ENCODE assay signal across 12 cellular contexts in genomic region chr2:10495311-10495987, GRCh38. TPM values are rescaled to one million over a fixed set of nuclear protein-coding genes. Genes with fewer than 3 reads are reported as not detected.
DNase-seq lines count a peak whose midpoint lies in the region; ATAC-seq lines count a peak whose summit lies in the region.
"Had no signal": no experiment of that assay in that cellular context is flagged by ENCODE, and none has a peak within 500 bp of the region (broad histone marks: within the 10 kb centered on the region; RNA-seq: fewer than 3 reads in every experiment).

No MANE protein-coding gene starts in this region.

- peak; percentile 57 for DNase-seq in activated effector memory CD4-positive, alpha-beta T cell treated with anti-CD3 and anti-CD28 coated beads, Interleukin-2, amount 50 U/mL, for 16 hours
- no peak for DNase-seq in activated effector memory CD4-positive, alpha-beta T cell treated with Interleukin-2 at 50 U/mL for 16 hours
- peak; percentile 35 for DNase-seq in HT-29 (ENCODE audit: low spot score)
- no peak for DNase-seq in effector memory CD8-positive, alpha-beta T cell
- DNase-seq in ureter (ENCODE audit: low spot score) = peak; percentile 27
- no peak for DNase-seq in hepatic stellate cell (ENCODE audit: low spot score)
- no peak for DNase-seq in NCI-H187 (lab: John Stamatoyannopoulos, UW)
- DNase-seq: Calu3, foreskin keratinocyte, mucosa of descending colon, NCI-H2107 had no signal

- peaks cover 12% of the 10 kb centered on the region for H3K36me3 Mint-ChIP-seq in effector memory CD8-positive, alpha-beta T cell (ENCODE audit: insufficient read depth)

- H3K4me3 Mint-ChIP-seq in effector memory CD8-positive, alpha-beta T cell = peak overlapping the region in 1 of 2 donors; percentile 2

- H3K4me1 Mint-ChIP-seq in effector memory CD8-positive, alpha-beta T cell (ENCODE audit: low read depth in 2 of 2) = peaks cover 15 to 28% of the 10 kb centered on the region in 2 donors

- H3K27me3 Mint-ChIP-seq in effector memory CD8-positive, alpha-beta T cell = peaks cover 8 to 24% of the 10 kb centered on the region in 2 donors

- H3K27ac Mint-ChIP-seq in effector memory CD8-positive, alpha-beta T cell = peak overlapping the region; percentile 69 to 81

- ATAC-seq in effector memory CD8-positive, alpha-beta T cell (replicated peaks) = no peak
- no peak for ATAC-seq in GM21825 (IDR thresholded peaks at IDR 0.05; ENCODE audit: unreplicated experiment)
- ATAC-seq: foreskin keratinocyte, mucosa of descending colon had no signal

- no peaks in the 10 kb centered on the region for H3K9me3 Mint-ChIP-seq in effector memory CD8-positive, alpha-beta T cell

RNA-seq across cellular contexts. Expression of gene ODC1, which starts 47.3 kb away (rescaled TPM):
- 323 and 427 TPM in 2 replicates for total RNA-seq in HT-29 (2014; rRNA removed; shearing (Covaris generic))
- 85.3 TPM for total RNA-seq in ureter

Comparison
In these comparisons a context has a peak if more than half of its experiments do, and no peak if none do; other contexts are left out.
1. DNase-seq: peak in activated effector memory CD4-positive, alpha-beta T cell treated with anti-CD3 and anti-CD28 coated beads, Interleukin-2, amount 50 U/mL, for 16 hours (single experiment), HT-29 (single experiment) and ureter (single experiment); none in activated effector memory CD4-positive, alpha-beta T cell treated with Interleukin-2 at 50 U/mL for 16 hours (single experiment), effector memory CD8-positive, alpha-beta T cell (0 of 3), hepatic stellate cell (single experiment) and NCI-H187 (0 of 2).